Comparison of ENCODE assay signal across 16 cellular contexts in genomic region chr5:6551955-6552313, GRCh38.
"Had no signal": no experiment of that assay in that cellular context is flagged by ENCODE, and none has a peak within 500 bp of the region (broad histone marks: within the 10 kb centered on the region; RNA-seq: fewer than 3 reads in every experiment).

No MANE protein-coding gene starts in this region.

- DNase-seq: KBM-7, MV-4-11, NCI-H1092, NCI-H1105 treated with DMSO at 0.1 percent for 48 hours, NCI-H1417 treated with DMSO at 0.1 percent for 48 hours, NCI-H146, NCI-H1694 treated with DMSO at 0.1 percent for 48 hours, NCI-H1930, NCI-H2081, NCI-H2107, NCI-H510A, NCI-H524 treated with DMSO at 0.1 percent for 48 hours, NCI-H69, NCI-H774, RPMI8226, SK-N-SH had no signal

- H3K9me3 ChIP-seq: SK-N-SH had no signal

- H3K9ac ChIP-seq: SK-N-SH had no signal
